15 cellular contexts compared by ENCODE assay signal in the genomic region with DNA sequence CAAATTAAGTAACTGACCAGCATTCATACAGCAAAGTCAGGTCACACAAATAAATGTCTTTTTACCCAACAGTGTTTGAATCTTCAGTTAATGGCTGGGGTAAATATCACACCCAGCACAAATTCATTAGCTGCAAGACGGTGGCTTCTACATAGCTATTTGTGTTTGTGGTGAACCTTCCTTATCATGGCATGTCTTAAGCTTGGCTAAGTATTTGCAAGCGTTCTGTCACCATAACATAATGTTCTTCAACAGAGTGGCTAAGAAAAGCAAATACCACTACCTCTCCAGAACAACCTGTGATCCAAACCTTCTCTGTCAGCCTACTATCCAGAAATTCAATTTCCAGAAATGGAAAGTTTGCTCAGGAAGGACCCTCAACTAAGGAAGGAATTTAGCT.
DNase-seq lines count a peak whose midpoint lies in the region; ATAC-seq, FAIRE-seq and TF ChIP-seq lines count a peak whose summit lies in the region.
"Had no signal": no experiment of that assay in that cellular context is flagged by ENCODE, and none has a peak within 500 bp of the region (broad histone marks: within the 10 kb centered on the region; RNA-seq: fewer than 3 reads in every experiment).

No MANE protein-coding gene starts in this region.

- H2BK12ac ChIP-seq in mesenchymal stem cell (ENCODE audit: low read length in 2 of 2): no peak overlapping the region

- H2AFZ ChIP-seq in mesenchymal stem cell (ENCODE audit: low read depth, low read length): no peak overlapping the region

- H3K4me2 ChIP-seq in BLaER1 treated with 17β-estradiol and CSF1 and Interleukin-3, amounts not matched to agents 10 nM and 100 nM: peak overlapping the region; percentile 72 to 93 (median 86)
- H3K4me2 ChIP-seq in mesenchymal stem cell (ENCODE audit: low read length, poor library complexity, severe bottlenecking): no peak overlapping the region

- no peak overlapping the region for H2BK15ac ChIP-seq in mesenchymal stem cell (ENCODE audit: low read depth, poor library complexity, severe bottlenecking)

- H3K79me1 ChIP-seq in mesenchymal stem cell (replicated peaks; ENCODE audit: low read length, poor library complexity, severe bottlenecking): no peaks in the 10 kb centered on the region

- H3K4me1 Mint-ChIP-seq in activated T-helper 17 cell treated with anti-CD3 and anti-CD28 coated beads, Interleukin-2, amount 50 U/mL, for 72 hours: peaks cover 48% of the 10 kb centered on the region
- peaks cover 57% of the 10 kb centered on the region for H3K4me1 Mint-ChIP-seq in activated naive CD8-positive, alpha-beta T cell treated with anti-CD3 and anti-CD28 coated beads, Interleukin-2, amount 50 U/mL, for 24 hours

- no peak overlapping the region for H3K27ac Mint-ChIP-seq in activated T-helper 17 cell treated with anti-CD3 and anti-CD28 coated beads, Interleukin-2, amount 50 U/mL, for 72 hours
- H3K27ac Mint-ChIP-seq in activated naive CD8-positive, alpha-beta T cell treated with anti-CD3 and anti-CD28 coated beads, Interleukin-2, amount 50 U/mL, for 24 hours: no peak overlapping the region

- FAIRE-seq in GM18507 (lab: Jason Lieb, UNC): peak; percentile 18
- FAIRE-seq: H54 had no signal

- peaks cover 12% of the 10 kb centered on the region for H3K36me3 Mint-ChIP-seq in activated T-helper 17 cell treated with anti-CD3 and anti-CD28 coated beads, Interleukin-2, amount 50 U/mL, for 72 hours (ENCODE audit: low read depth)
- no peaks in the 10 kb centered on the region for H3K36me3 Mint-ChIP-seq in activated naive CD8-positive, alpha-beta T cell treated with anti-CD3 and anti-CD28 coated beads, Interleukin-2, amount 50 U/mL, for 24 hours (ENCODE audit: low read depth)

- H3K27me3 ChIP-seq in BLaER1 treated with 17β-estradiol and CSF1 and Interleukin-3, amounts not matched to agents 10 nM and 100 nM: no peaks in the 10 kb centered on the region; a peak in 1 of 22 replicates
- no peaks in the 10 kb centered on the region for H3K27me3 ChIP-seq in mesenchymal stem cell (ENCODE audit: control insufficient read depth in 1 of 2, insufficient read depth in 1 of 2, low read length in 2 of 2)

- H3K4me3 Mint-ChIP-seq in activated T-helper 17 cell treated with anti-CD3 and anti-CD28 coated beads, Interleukin-2, amount 50 U/mL, for 72 hours: peak overlapping the region; percentile 97
- no peak overlapping the region for H3K4me3 Mint-ChIP-seq in activated naive CD8-positive, alpha-beta T cell treated with anti-CD3 and anti-CD28 coated beads, Interleukin-2, amount 50 U/mL, for 24 hours
- H3K4me3 Mint-ChIP-seq: B cell had no signal

- WGBS in mesenchymal stem cell: 84% methylated on average over 2 of the region's 2 CpGs

- no peak overlapping the region for H3K18ac ChIP-seq in mesenchymal stem cell (ENCODE audit: low read depth in 1 of 2, low read length in 2 of 2)

- no peaks in the 10 kb centered on the region for H3K27me3 Mint-ChIP-seq in activated T-helper 17 cell treated with anti-CD3 and anti-CD28 coated beads, Interleukin-2, amount 50 U/mL, for 72 hours
- H3K27me3 Mint-ChIP-seq in activated naive CD8-positive, alpha-beta T cell treated with anti-CD3 and anti-CD28 coated beads, Interleukin-2, amount 50 U/mL, for 24 hours: no peaks in the 10 kb centered on the region
- H3K27me3 Mint-ChIP-seq: B cell had no signal

- H3K9me3 ChIP-seq in BLaER1 treated with 17β-estradiol and CSF1 and Interleukin-3, amounts not matched to agents 10 nM and 100 nM (replicated peaks in 1 of 11): no peaks in the 10 kb centered on the region
- no peaks in the 10 kb centered on the region for H3K9me3 ChIP-seq in mesenchymal stem cell (ENCODE audit: control insufficient read depth, low read length)
- H3K9me3 ChIP-seq in mucosa of descending colon: no peaks in the 10 kb centered on the region

- H4K91ac ChIP-seq in mesenchymal stem cell (ENCODE audit: low read length): no peak overlapping the region

- no peak overlapping the region for H3K14ac ChIP-seq in mesenchymal stem cell (ENCODE audit: low read length in 2 of 2)

- H3K4ac ChIP-seq in mesenchymal stem cell (ENCODE audit: low read depth in 1 of 2, low read length in 2 of 2): no peak overlapping the region

- no peaks in the 10 kb centered on the region for H3K36me3 ChIP-seq in BLaER1 treated with 17β-estradiol and CSF1 and Interleukin-3, amounts not matched to agents 10 nM and 100 nM
- H3K36me3 ChIP-seq in mesenchymal stem cell (ENCODE audit: control insufficient read depth in 1 of 2, insufficient read depth in 2 of 2, low read depth in 1 of 2, low read length in 2 of 2): no peaks in the 10 kb centered on the region
- H3K36me3 ChIP-seq in mucosa of descending colon (ENCODE audit: low read depth): no peaks in the 10 kb centered on the region

- no peak for ATAC-seq in activated T-helper 17 cell treated with anti-CD3 and anti-CD28 coated beads, Interleukin-2, amount 50 U/mL, for 72 hours (replicated peaks)
- no peak for ATAC-seq in activated naive CD8-positive, alpha-beta T cell treated with anti-CD3 and anti-CD28 coated beads, Interleukin-2, amount 50 U/mL, for 24 hours
- ATAC-seq in mucosa of descending colon: no peak

- intact Hi-C loops in mucosa of descending colon (cut with DNase I, micrococcal nuclease): no loop called here

- H2BK120ac ChIP-seq in mesenchymal stem cell (ENCODE audit: low read depth, low read length): no peak overlapping the region

- no peak overlapping the region for H4K8ac ChIP-seq in mesenchymal stem cell (ENCODE audit: low read length)

- H3K27ac ChIP-seq in BLaER1 treated with 17β-estradiol and CSF1 and Interleukin-3, amounts not matched to agents 10 nM and 100 nM: no peak overlapping the region
- H3K27ac ChIP-seq in mesenchymal stem cell (ENCODE audit: low read length, poor library complexity, severe bottlenecking): peak overlapping the region; percentile 93

- DNase-seq in GM18507 (ENCODE audit: extremely low spot score, insufficient read length, low read depth): no peak
- peak; percentile 22 for DNase-seq in mesenchymal stem cell
- DNase-seq in AG08395 (ENCODE audit: low spot score): no peak
- no peak for DNase-seq in DMS53 treated with DMSO at 0.1 percent for 48 hours (lab: John Stamatoyannopoulos, UW; ENCODE audit: unreplicated experiment)
- no peak for DNase-seq in activated naive CD8-positive, alpha-beta T cell treated with anti-CD3 and anti-CD28 coated beads, Interleukin-2, amount 50 U/mL, for 24 hours
- DNase-seq in mucosa of descending colon: no peak
- DNase-seq: ACHN; CD8-positive, alpha-beta memory T cell; IMR-90; NK-92 treated with Interleukin-12 subunit alpha and Interleukin-12 subunit beta, amount 100 ng/mL, for 24 hours; SHP77 treated with DMSO at 0.1 percent for 48 hours had no signal

- H2AK5ac ChIP-seq in mesenchymal stem cell (ENCODE audit: low read length, severe bottlenecking): peak overlapping the region; percentile 10

- no peak overlapping the region for H2BK5ac ChIP-seq in mesenchymal stem cell (ENCODE audit: low read depth, low read length, poor library complexity, severe bottlenecking)

- no peak for TF ChIP-seq CTCF in mucosa of descending colon (IDR thresholded peaks at IDR 0.05)

- no peak overlapping the region for H3K4me3 ChIP-seq in BLaER1 treated with 17β-estradiol and CSF1 and Interleukin-3, amounts not matched to agents 10 nM and 100 nM
- H3K4me3 ChIP-seq in mesenchymal stem cell (ENCODE audit: insufficient read depth in 1 of 2, low read depth in 1 of 2, low read length in 2 of 2) (no peak overlapping the region), mucosa of descending colon (no peak overlapping the region)

- peaks cover 82 to 89% (median 84%) of the 10 kb centered on the region in 10 experiments for H3K4me1 ChIP-seq in BLaER1 treated with 17β-estradiol and CSF1 and Interleukin-3, amounts not matched to agents 10 nM and 100 nM
- peaks cover 18% of the 10 kb centered on the region for H3K4me1 ChIP-seq in mesenchymal stem cell (ENCODE audit: control insufficient read depth, insufficient read depth, low read depth, low read length)
- H3K4me1 ChIP-seq in mucosa of descending colon (ENCODE audit: low read depth): peaks cover 32% of the 10 kb centered on the region

- peaks cover 0 to 5% (median 0%) of the 10 kb centered on the region in 11 experiments; a peak in 1 of 22 replicates for H4K20me1 ChIP-seq in BLaER1 treated with 17β-estradiol and CSF1 and Interleukin-3, amounts not matched to agents 10 nM and 100 nM

- H3K23ac ChIP-seq in mesenchymal stem cell (ENCODE audit: low read length in 2 of 2): no peak overlapping the region

- H3K9me3 Mint-ChIP-seq in activated T-helper 17 cell treated with anti-CD3 and anti-CD28 coated beads, Interleukin-2, amount 50 U/mL, for 72 hours: no peaks in the 10 kb centered on the region
- H3K9me3 Mint-ChIP-seq in activated naive CD8-positive, alpha-beta T cell treated with anti-CD3 and anti-CD28 coated beads, Interleukin-2, amount 50 U/mL, for 24 hours: no peaks in the 10 kb centered on the region
- H3K9me3 Mint-ChIP-seq: CD8-positive, alpha-beta memory T cell had no signal

- no peak overlapping the region for H3K9ac ChIP-seq in BLaER1 treated with 17β-estradiol and CSF1 and Interleukin-3, amounts not matched to agents 10 nM and 100 nM
- no peak overlapping the region for H3K9ac ChIP-seq in mesenchymal stem cell (ENCODE audit: low read length)
